ENCODE assay signal across 1 cellular context in genomic region chr16:55021595-55022475, GRCh38.
TF ChIP-seq lines count a peak whose summit lies in the region.

No MANE protein-coding gene starts in this region.

TF ChIP-seq in K562, 482 proteins besides CTCF, POLR2A, EP300 and RAD21 (continued from another document and continues in another):
- TF ChIP-seq ZBTB17 (CRISPR knock-in tag; IDR thresholded peaks at IDR 0.05) (no peak), MCM5 (IDR thresholded peaks at IDR 0.05; ENCODE audit: low read depth) (no peak), CHAMP1 (IDR thresholded peaks at IDR 0.05) (no peak), TCFL5 (CRISPR knock-in tag; conservative IDR thresholded peaks at IDR 0.05) (no peak), MCM7 (IDR thresholded peaks at IDR 0.05) (no peak), BRF2 (IDR thresholded peaks at IDR 0.05; ENCODE audit: borderline replicate concordance, insufficient read depth, insufficient read length) (no peak), RB1 (IDR thresholded peaks at IDR 0.05; ENCODE audit: low read depth) (no peak), ESRRA (IDR thresholded peaks at IDR 0.05; ENCODE audit: borderline replicate concordance, low read depth) (peak; percentile 38; the same call in 1 of the 2 replicates), USF1 (CRISPR knock-in tag; IDR thresholded peaks at IDR 0.05) (no peak), ELK1 (CRISPR knock-in tag; IDR thresholded peaks at IDR 0.05) (no peak), BRCA1 (IDR thresholded peaks at IDR 0.05) (no peak), BRCA1 (CRISPR knock-in tag; IDR thresholded peaks at IDR 0.05) (no peak), AFF4 (CRISPR knock-in tag; IDR thresholded peaks at IDR 0.05) (no peak), KLF1 (tag; IDR thresholded peaks at IDR 0.05) (no peak), DPF2 (IDR thresholded peaks at IDR 0.05) (0 out of 2 replicates have a peak, but pooled peaks have one; percentile 57), KAT2B (IDR thresholded peaks at IDR 0.05; ENCODE audit: low read depth, low read length) (no peak), MAFG (tag; conservative IDR thresholded peaks at IDR 0.05) (peak; percentile 74), RFX1 (IDR thresholded peaks at IDR 0.05) (peak; percentile 29; the same call in 1 of the 2 replicates), YY1 (IDR thresholded peaks at IDR 0.05; ENCODE audit: borderline replicate concordance in 1 of 3, control insufficient read depth in 1 of 3, extremely low read depth in 1 of 3, insufficient read depth in 3 of 3, insufficient read length in 1 of 3, insufficient replicate concordance in 2 of 3, low read depth in 1 of 3, low read length in 2 of 3) (peak in 1 of 3 experiments; percentile 38), CREB5 (CRISPR knock-in tag; IDR thresholded peaks at IDR 0.05) (no peak), ZNF511 (CRISPR knock-in tag; IDR thresholded peaks at IDR 0.05) (no peak), RBM17 (IDR thresholded peaks at IDR 0.05; ENCODE audit: borderline replicate concordance, low read depth, low read length) (no peak), POLR3A (IDR thresholded peaks at IDR 0.05; ENCODE audit: borderline replicate concordance, extremely low read depth, insufficient read depth, insufficient read length) (no peak), SAFB (IDR thresholded peaks at IDR 0.05; ENCODE audit: borderline replicate concordance, low read depth, low read length) (no peak), ARID1B (IDR thresholded peaks at IDR 0.05) (peak; percentile 52; the same call in 1 of the 2 replicates), CBFA2T3 (IDR thresholded peaks at IDR 0.05) (0 out of 2 replicates have a peak, but pooled peaks have one; percentile 26), RREB1 (CRISPR knock-in tag; IDR thresholded peaks at IDR 0.05) (0 out of 2 replicates have a peak, but pooled peaks have one; percentile 29), JUND (IDR thresholded peaks at IDR 0.05; ENCODE audit: borderline replicate concordance, low read depth, low read length) (peak; percentile 82), JUND (tag; IDR thresholded peaks at IDR 0.05; ENCODE audit: borderline replicate concordance, low read depth, low read length) (peak; percentile 75; the same call in 2 of the 3 replicates), ZNF507 (tag; conservative IDR thresholded peaks at IDR 0.05) (no peak), CTBP1 (IDR thresholded peaks at IDR 0.05; ENCODE audit: borderline replicate concordance) (0 out of 2 replicates have a peak, but pooled peaks have one; percentile 54), TEAD1 (CRISPR knock-in tag; IDR thresholded peaks at IDR 0.05) (no peak), ZNF274 (IDR thresholded peaks at IDR 0.05; ENCODE audit: borderline replicate concordance, low read depth, low read length) (no peak), ZBTB12 (CRISPR knock-in tag; IDR thresholded peaks at IDR 0.05) (no peak), NFE2 (IDR thresholded peaks at IDR 0.05; ENCODE audit: low read depth) (peak; percentile 88), MEIS2 (IDR thresholded peaks at IDR 0.05; ENCODE audit: partially characterized antibody) (no peak), E2F6 (IDR thresholded peaks at IDR 0.05; ENCODE audit: borderline replicate concordance in 1 of 2, extremely low read depth in 1 of 2, insufficient read depth in 1 of 2, insufficient read length in 1 of 2, low read depth in 1 of 2, low read length in 1 of 2, poor library complexity in 1 of 2, severe bottlenecking in 1 of 2) (peak in 1 of 2 experiments; percentile 13), ZNF23 (CRISPR knock-in tag; IDR thresholded peaks at IDR 0.05) (no peak), MAFK (IDR thresholded peaks at IDR 0.05; ENCODE audit: low read length) (peak; percentile 68), SMARCE1 (IDR thresholded peaks at IDR 0.05) (peak; percentile 24; the same call in 1 of the 2 replicates), SMARCA4 (IDR thresholded peaks at IDR 0.05) (0 out of 2 replicates have a peak, but pooled peaks have one; percentile 37), ELF1 (tag; IDR thresholded peaks at IDR 0.05) (no peak), CHCHD3 (CRISPR knock-in tag; IDR thresholded peaks at IDR 0.05) (no peak), FOXJ2 (tag; IDR thresholded peaks at IDR 0.05) (no peak), ZNF764 (CRISPR knock-in tag; IDR thresholded peaks at IDR 0.05; ENCODE audit: low read depth) (no peak), MAFF (IDR thresholded peaks at IDR 0.05; ENCODE audit: low read length) (peak; percentile 45)
